ENCODE assay signal across 14 cellular contexts in genomic region chr10:132175401-132175800, GRCh38. TPM values are rescaled to one million over a fixed set of nuclear protein-coding genes. Genes with fewer than 3 reads are reported as not detected.
DNase-seq lines count a peak whose midpoint lies in the region; ATAC-seq, FAIRE-seq and TF ChIP-seq lines count a peak whose summit lies in the region.
"Had no signal": no experiment of that assay in that cellular context is flagged by ENCODE, and none has a peak within 500 bp of the region (broad histone marks: within the 10 kb centered on the region; RNA-seq: fewer than 3 reads in every experiment).

No MANE protein-coding gene starts in this region.

- peak overlapping the region; percentile 84 for H3K4me2 ChIP-seq in A549
- H3K4me2 ChIP-seq in BLaER1 treated with 17β-estradiol and CSF1 and Interleukin-3, amounts not matched to agents 10 nM and 100 nM: peak overlapping the region in 7 of 11 experiments; percentile 23 to 67 (median 59); a peak in 8 of 22 replicates

- TF ChIP-seq POLR2A in A549 (IDR thresholded peaks at IDR 0.05; ENCODE audit: low read length): no peak

- peaks cover 5 to 45% (median 25%) of the 10 kb centered on the region in 11 experiments; a peak in 20 of 22 replicates for H3K27me3 ChIP-seq in BLaER1 treated with 17β-estradiol and CSF1 and Interleukin-3, amounts not matched to agents 10 nM and 100 nM
- H3K27me3 ChIP-seq in dorsolateral prefrontal cortex (no peaks in the 10 kb centered on the region), psoas muscle (ENCODE audit: insufficient read depth in 3 of 3, low read length in 2 of 3) (peaks cover 0 to 9% (median 2%) of the 10 kb centered on the region in 3 donors)
- H3K27me3 ChIP-seq in CD4-positive, alpha-beta T cell (ENCODE audit: control insufficient read depth, insufficient read depth, low read length): peaks cover 13% of the 10 kb centered on the region
- H3K27me3 ChIP-seq: Peyer's patch had no signal

- H3K4me1 Mint-ChIP-seq in activated naive CD8-positive, alpha-beta T cell treated with anti-CD3 and anti-CD28 coated beads for 36 hours: peaks cover 3% of the 10 kb centered on the region
- H3K4me1 Mint-ChIP-seq in CD4-positive, alpha-beta T cell (ENCODE audit: low read depth): peaks cover 8% of the 10 kb centered on the region

- DNase-seq in A549 (ENCODE audit: low read depth in 1 of 2, low spot score in 1 of 2): no peak
- peak in 1 of 10 donors; percentile 33 for DNase-seq in dorsolateral prefrontal cortex
- DNase-seq in psoas muscle: peak; percentile 1 to 35
- no peak for DNase-seq in activated naive CD8-positive, alpha-beta T cell treated with anti-CD3 and anti-CD28 coated beads for 36 hours
- DNase-seq in CD4-positive, alpha-beta T cell: no peak
- no peak for DNase-seq in putamen (ENCODE audit: low spot score)
- DNase-seq: ACHN; DMS 273 treated with DMSO at 0.1 percent for 48 hours; DND-41; KBM-7; NCI-H187 treated with DMSO at 0.1 percent for 48 hours; NK-92 treated with Interleukin-12 subunit alpha and Interleukin-12 subunit beta, amount 100 ng/mL, for 24 hours; Peyer's patch had no signal

- H3K4me3 Mint-ChIP-seq in activated naive CD8-positive, alpha-beta T cell treated with anti-CD3 and anti-CD28 coated beads for 36 hours: no peak overlapping the region
- no peak overlapping the region for H3K4me3 Mint-ChIP-seq in CD4-positive, alpha-beta T cell

- H3K36me3 ChIP-seq in BLaER1 treated with 17β-estradiol and CSF1 and Interleukin-3, amounts not matched to agents 10 nM and 100 nM: no peaks in the 10 kb centered on the region
- no peaks in the 10 kb centered on the region for H3K36me3 ChIP-seq in psoas muscle (ENCODE audit: insufficient read depth in 1 of 2, low read depth in 1 of 2)
- H3K36me3 ChIP-seq: Peyer's patch had no signal

- intact Hi-C loops in dorsolateral prefrontal cortex (cut with DNase I): no loop called here
- intact Hi-C loops in psoas muscle (cut with DNase I): no loop called here
- intact Hi-C loops in CD4-positive, alpha-beta T cell (cut with DNase I, micrococcal nuclease): no loop called here

- TF ChIP-seq EP300 in A549 (IDR thresholded peaks at IDR 0.05): no peak

- WGBS in A549 (ENCODE audit: missing lambda C conversion rate): 74% methylated on average over 6 of the region's 6 CpGs
- 40 to 58% (median 51%) methylated on average over 6 of the region's 6 CpGs for WGBS in psoas muscle, 3 donors

- H3K9me3 ChIP-seq in A549 (no peaks in the 10 kb centered on the region), psoas muscle (no peaks in the 10 kb centered on the region)
- H3K9me3 ChIP-seq in BLaER1 treated with 17β-estradiol and CSF1 and Interleukin-3, amounts not matched to agents 10 nM and 100 nM (replicated peaks in 1 of 11): no peaks in the 10 kb centered on the region; a peak in 1 of 22 replicates
- H3K9me3 ChIP-seq in CD4-positive, alpha-beta T cell (ENCODE audit: control insufficient read depth, low read length): no peaks in the 10 kb centered on the region
- H3K9me3 ChIP-seq: Peyer's patch had no signal

- no peak overlapping the region for H3K4me3 ChIP-seq in A549
- no peak overlapping the region for H3K4me3 ChIP-seq in BLaER1 treated with 17β-estradiol and CSF1 and Interleukin-3, amounts not matched to agents 10 nM and 100 nM
- peak overlapping the region in 10 of 59 donors; percentile 3 to 42 (median 24) for H3K4me3 ChIP-seq in dorsolateral prefrontal cortex
- no peak overlapping the region for H3K4me3 ChIP-seq in psoas muscle
- H3K4me3 ChIP-seq: Peyer's patch had no signal

- CTCF ChIA-PET in A549 (lab: Yijun Ruan, JAX): interaction anchor here (1.2 to 1.4 kb wide), 3 partner anchors 10 to 33 kb away, joined by 3 read pairs; no protein-coding TSS in a partner anchor
- CTCF ChIA-PET in CD4-positive, alpha-beta T cell (lab: Charles Lee): no interaction called here

- no peak overlapping the region for H3K9ac ChIP-seq in BLaER1 treated with 17β-estradiol and CSF1 and Interleukin-3, amounts not matched to agents 10 nM and 100 nM

- TF ChIP-seq CTCF in A549 (IDR thresholded peaks at IDR 0.05) (no peak), dorsolateral prefrontal cortex (IDR thresholded peaks at IDR 0.05 in 54 of 56, conservative IDR thresholded peaks at IDR 0.05 in 2 of 56; ENCODE audit: low read depth in 1 of 56, partially characterized antibody in 56 of 56) (no peak), psoas muscle (IDR thresholded peaks at IDR 0.05) (no peak)
- no peak for TF ChIP-seq CTCF in CD4-positive, alpha-beta T cell (IDR thresholded peaks at IDR 0.05)

- no peak for TF ChIP-seq RAD21 in A549 (conservative IDR thresholded peaks at IDR 0.05 in 1 of 2, IDR thresholded peaks at IDR 0.05 in 1 of 2)

- peak overlapping the region in 1 of 2 experiments; percentile 29; a peak in 1 of 6 replicates for H3K27ac ChIP-seq in A549
- no peak overlapping the region for H3K27ac ChIP-seq in BLaER1 treated with 17β-estradiol and CSF1 and Interleukin-3, amounts not matched to agents 10 nM and 100 nM
- H3K27ac ChIP-seq in dorsolateral prefrontal cortex: peak overlapping the region; percentile 63 to 99 (median 94)
- H3K27ac ChIP-seq in psoas muscle: no peak overlapping the region
- H3K27ac ChIP-seq in CD4-positive, alpha-beta T cell (ENCODE audit: low read depth, low read length): no peak overlapping the region
- H3K27ac ChIP-seq: Peyer's patch had no signal

- peaks cover 57% of the 10 kb centered on the region for H3K27me3 Mint-ChIP-seq in activated naive CD8-positive, alpha-beta T cell treated with anti-CD3 and anti-CD28 coated beads for 36 hours
- H3K27me3 Mint-ChIP-seq in CD4-positive, alpha-beta T cell: peaks cover 43% of the 10 kb centered on the region

- peaks cover 4% of the 10 kb centered on the region for H3K9me3 Mint-ChIP-seq in activated naive CD8-positive, alpha-beta T cell treated with anti-CD3 and anti-CD28 coated beads for 36 hours
- H3K9me3 Mint-ChIP-seq in CD4-positive, alpha-beta T cell: no peaks in the 10 kb centered on the region

- peaks cover 0 to 26% (median 18%) of the 10 kb centered on the region in 11 experiments; a peak in 17 of 22 replicates for H4K20me1 ChIP-seq in BLaER1 treated with 17β-estradiol and CSF1 and Interleukin-3, amounts not matched to agents 10 nM and 100 nM

- no peak for FAIRE-seq in A549 (lab: Jason Lieb, UNC)

- H3K4me1 ChIP-seq in A549 (peaks cover 35% of the 10 kb centered on the region), psoas muscle (no peaks in the 10 kb centered on the region)
- peaks cover 15 to 51% (median 42%) of the 10 kb centered on the region in 10 experiments; a peak in 19 of 20 replicates for H3K4me1 ChIP-seq in BLaER1 treated with 17β-estradiol and CSF1 and Interleukin-3, amounts not matched to agents 10 nM and 100 nM
- H3K4me1 ChIP-seq: Peyer's patch had no signal

- ATAC-seq in A549: no peak
- ATAC-seq in psoas muscle: no peak
- no peak for ATAC-seq in CD4-positive, alpha-beta T cell (ENCODE audit: poor library complexity)

- POLR2A ChIA-PET in A549 (lab: Yijun Ruan, JAX): no interaction called here
- POLR2A ChIA-PET in CD4-positive, alpha-beta T cell (lab: Charles Lee): no interaction called here

- no peak overlapping the region for H3K27ac Mint-ChIP-seq in activated naive CD8-positive, alpha-beta T cell treated with anti-CD3 and anti-CD28 coated beads for 36 hours
- H3K27ac Mint-ChIP-seq in CD4-positive, alpha-beta T cell: no peak overlapping the region

- no peaks in the 10 kb centered on the region for H3K36me3 Mint-ChIP-seq in activated naive CD8-positive, alpha-beta T cell treated with anti-CD3 and anti-CD28 coated beads for 36 hours
- no peaks in the 10 kb centered on the region for H3K36me3 Mint-ChIP-seq in CD4-positive, alpha-beta T cell (ENCODE audit: low read depth)

TF ChIP-seq in A549, 52 proteins besides CTCF, POLR2A, EP300 and RAD21:
- TF ChIP-seq CBX8 (IDR thresholded peaks at IDR 0.05) (no peak), HOXB5 (CRISPR knock-in tag; IDR thresholded peaks at IDR 0.05) (no peak), MAFK (IDR thresholded peaks at IDR 0.05; ENCODE audit: partially characterized antibody) (no peak), RCOR1 (IDR thresholded peaks at IDR 0.05; ENCODE audit: low read depth, low read length) (no peak), MYC (IDR thresholded peaks at IDR 0.05; ENCODE audit: borderline replicate concordance, low read length) (no peak), BHLHE40 (IDR thresholded peaks at IDR 0.05; ENCODE audit: low read depth, low read length) (no peak), HOXB13 (CRISPR knock-in tag; IDR thresholded peaks at IDR 0.05; ENCODE audit: low read depth) (no peak), NR3C1 (IDR thresholded peaks at IDR 0.05) (no peak), ZFP36 (IDR thresholded peaks at IDR 0.05; ENCODE audit: borderline replicate concordance, partially characterized antibody) (no peak), EHMT2 (IDR thresholded peaks at IDR 0.05; ENCODE audit: low read depth) (no peak), SREBF2 (IDR thresholded peaks at IDR 0.05) (no peak)

RNA-seq across cellular contexts. Expression of gene DPYSL4, which starts 11.3 kb away (rescaled TPM):
- polyA plus RNA-seq in A549 (2011; rRNA removed) (2.9 and 3.9 TPM in 2 replicates), A549 (2017; fragmentation: RNase III; extraction: RNeasy Plus Mini Kit Qiagen cat#74134 plus additional on column Dnase treatment) (13.5 to 14.1 TPM (median 14.0 TPM) in 3 replicates), psoas muscle (under 1 TPM; 0.30 to 0.39 (median 0.36) TPM)
- 8.2 and 10.2 TPM in 2 replicates for polyA plus RNA-seq in A549 (2012; cell fraction: cytosol; rRNA removed)
- 29.3 and 36.3 TPM in 2 replicates for polyA plus RNA-seq in A549 (2012; cell fraction: nucleus; rRNA removed)
- polyA minus RNA-seq in A549 (2011; rRNA and poly(A)+ RNA removed): 2.6 and 5.1 TPM in 2 replicates
- total RNA-seq in dorsolateral prefrontal cortex (10 to 100 TPM; 39.1 to 85.2 (median 53.3) TPM), psoas muscle (1 to 10 TPM in 1 of 4 donors, under 1 TPM in 3; 0.82 to 1.4 (median 0.85) TPM)
- 10 to 100 TPM; 19.9 to 22.2 TPM for total RNA-seq in activated naive CD8-positive, alpha-beta T cell treated with anti-CD3 and anti-CD28 coated beads for 36 hours
- total RNA-seq in CD4-positive, alpha-beta T cell: under 1 TPM; 0.64 to 0.96 TPM

Comparison
In these comparisons a context has a peak if more than half of its experiments do, and no peak if none do; other contexts are left out.
1. DNase-seq: peak in psoas muscle (2 of 2); none in A549 (0 of 2), activated naive CD8-positive, alpha-beta T cell treated with anti-CD3 and anti-CD28 coated beads for 36 hours (single experiment), CD4-positive, alpha-beta T cell (0 of 10) and putamen (single experiment).
2. H3K27ac ChIP-seq: peak in dorsolateral prefrontal cortex (59 of 59); none in BLaER1 treated with 17β-estradiol and CSF1 and Interleukin-3, amounts not matched to agents 10 nM and 100 nM (0 of 11), psoas muscle (single experiment) and CD4-positive, alpha-beta T cell (single experiment).
3. RNA of gene DPYSL4, which starts 11.3 kb away (total RNA-seq): 39.1 to 85.2 TPM in dorsolateral prefrontal cortex and 19.9 to 22.2 TPM in activated naive CD8-positive, alpha-beta T cell treated with anti-CD3 and anti-CD28 coated beads for 36 hours; 0.64 to 0.96 TPM in CD4-positive, alpha-beta T cell and 0.82 to 1.4 TPM in psoas muscle; every median in the first group is over 4 times any median in the second.